6 cellular contexts compared by ENCODE assay signal in genomic region chr19:54493056-54493455, GRCh38. TPM values are rescaled to one million over a fixed set of nuclear protein-coding genes. Genes with fewer than 3 reads are reported as not detected.
"Had no signal": no experiment of that assay in that cellular context is flagged by ENCODE, and none has a peak within 500 bp of the region (broad histone marks: within the 10 kb centered on the region; RNA-seq: fewer than 3 reads in every experiment).

No MANE protein-coding gene starts in this region.

RNA-seq across cellular contexts. Expression of gene LAIR2, which starts 9.6 kb away (rescaled TPM):
- total RNA-seq: GM23248, H4, H7, HFFc6, HT1080, K562 had no signal
